In genomic region chr13:44429311-44429710, GRCh38 we compare ENCODE assay signal across 25 cellular contexts.
"Had no signal": no experiment of that assay in that cellular context is flagged by ENCODE, and none has a peak within 500 bp of the region (broad histone marks: within the 10 kb centered on the region; RNA-seq: fewer than 3 reads in every experiment).

No MANE protein-coding gene starts in this region.

- H3K4me1 ChIP-seq: prostate gland had no signal

- DNase-seq: dorsolateral prefrontal cortex; effector CD4-positive, alpha-beta T cell; foreskin fibroblast; glutamatergic neuron; heart right ventricle; hippocampal formation; left cardiac atrium; left lung; mesendoderm; midbrain; naive thymus-derived CD4-positive, alpha-beta T cell; nucleus accumbens; right cardiac atrium; spleen; stimulated activated CD4-positive, alpha-beta T cell treated with anti-CD3 and anti-CD28 coated beads, Interleukin-4, amount 100 ng/mL, for 4 hours; stimulated activated naive CD8-positive, alpha-beta T cell treated with anti-CD3 and anti-CD28 coated beads, Interleukin-15, Interleukin-2, amounts not matched to agents 100 U/mL and 50 U/mL, for 24 hours; substantia nigra; upper lobe of left lung had no signal

- H3K27me3 ChIP-seq: dorsolateral prefrontal cortex, heart right ventricle, left lung, spleen, tibial nerve, upper lobe of left lung had no signal

- H3K9me3 ChIP-seq: left lung, prostate gland, spleen, thoracic aorta, tibial nerve, upper lobe of left lung had no signal

- H3K4me3 ChIP-seq: dorsolateral prefrontal cortex, heart right ventricle, left lung, prostate gland, skin epidermis, spleen, thoracic aorta, tibial nerve, upper lobe of left lung had no signal

- H3K9me3 Mint-ChIP-seq: naive thymus-derived CD4-positive, alpha-beta T cell; stimulated activated memory B cell treated with anti-CD40 and anti-IgM and Interleukin-4, amounts not matched to agents 10 μg/mL and 1 μg/mL and 100 μg/mL, for 72 hours had no signal

- H3K4me3 Mint-ChIP-seq: naive thymus-derived CD4-positive, alpha-beta T cell; nephron; stimulated activated memory B cell treated with anti-CD40 and anti-IgM and Interleukin-4, amounts not matched to agents 10 μg/mL and 1 μg/mL and 100 μg/mL, for 72 hours had no signal

- H3K27ac Mint-ChIP-seq: naive thymus-derived CD4-positive, alpha-beta T cell; stimulated activated memory B cell treated with anti-CD40 and anti-IgM and Interleukin-4, amounts not matched to agents 10 μg/mL and 1 μg/mL and 100 μg/mL, for 72 hours had no signal

- H3K27ac ChIP-seq: epithelial cell of prostate, heart right ventricle, left lung, prostate gland, spleen, thoracic aorta, upper lobe of left lung had no signal
